ENCODE assay signal across 1 cellular context in genomic region chr2:3641841-3642421, GRCh38.
TF ChIP-seq lines count a peak whose summit lies in the region.

No MANE protein-coding gene starts in this region.

TF ChIP-seq in H1, 55 proteins besides CTCF, POLR2A, EP300 and RAD21:
- TF ChIP-seq SP2 (IDR thresholded peaks at IDR 0.05; ENCODE audit: low read length) (no peak), ASH2L (IDR thresholded peaks at IDR 0.05; ENCODE audit: low read length) (no peak), BCL11A (IDR thresholded peaks at IDR 0.05; ENCODE audit: low read depth in 2 of 2, low read length in 2 of 2) (no peak)
TF ChIP-seq in H1: peak in this region for 0.
